1 cellular context compared by ENCODE assay signal in the genomic region with DNA sequence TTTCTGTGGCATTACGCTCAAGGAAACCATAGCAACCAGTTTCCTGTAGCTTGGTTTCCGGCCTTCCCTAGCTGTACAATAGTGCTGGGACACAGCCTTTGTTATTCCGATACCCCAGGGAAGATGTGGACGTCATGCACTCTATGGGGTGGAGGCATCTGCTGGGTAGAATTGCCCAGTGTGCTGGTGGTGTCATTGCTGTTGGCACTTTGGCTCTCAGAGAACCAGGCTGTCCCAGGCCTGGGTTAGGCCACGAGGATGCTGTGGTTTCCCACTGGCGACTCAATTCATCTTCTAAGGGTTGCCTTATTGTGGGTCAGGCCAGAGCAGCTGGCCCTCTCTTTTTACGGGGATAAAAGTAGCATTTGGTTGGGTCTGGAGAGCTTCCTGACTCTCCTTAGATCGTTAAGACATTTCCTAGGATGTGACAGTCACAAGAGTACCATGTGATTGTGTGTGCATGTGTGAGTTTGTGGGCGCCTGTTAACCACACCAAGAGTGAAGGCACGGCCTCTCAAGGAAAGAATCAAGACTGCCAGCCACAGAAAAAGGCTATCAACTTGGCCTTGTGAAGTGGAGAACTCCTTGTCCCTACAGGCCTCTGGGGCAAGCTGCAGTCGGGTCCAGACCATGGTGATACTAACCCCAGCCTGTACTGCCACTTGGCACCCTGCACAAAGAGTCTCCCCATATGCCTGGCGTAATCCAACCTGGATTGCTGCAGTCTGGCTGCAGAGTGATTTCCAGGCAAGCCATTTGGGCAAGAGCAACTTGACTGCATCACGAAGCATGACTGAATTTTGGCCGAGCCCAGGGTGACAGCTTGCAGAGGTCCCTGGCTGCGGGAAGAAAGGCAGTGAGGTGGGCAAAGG.
TF ChIP-seq lines count a peak whose summit lies in the region.

No MANE protein-coding gene starts in this region.

TF ChIP-seq in WTC11, 78 proteins besides CTCF, POLR2A, EP300 and RAD21 (continued from another document):
- no peak for TF ChIP-seq TEAD4 (CRISPR knock-in tag; IDR thresholded peaks at IDR 0.05)
- no peak for TF ChIP-seq SMAD3 (CRISPR knock-in tag; IDR thresholded peaks at IDR 0.05; ENCODE audit: borderline replicate concordance)
- TF ChIP-seq ZNF121 (CRISPR knock-in tag; IDR thresholded peaks at IDR 0.05) = no peak
- TF ChIP-seq, protein P1, sequence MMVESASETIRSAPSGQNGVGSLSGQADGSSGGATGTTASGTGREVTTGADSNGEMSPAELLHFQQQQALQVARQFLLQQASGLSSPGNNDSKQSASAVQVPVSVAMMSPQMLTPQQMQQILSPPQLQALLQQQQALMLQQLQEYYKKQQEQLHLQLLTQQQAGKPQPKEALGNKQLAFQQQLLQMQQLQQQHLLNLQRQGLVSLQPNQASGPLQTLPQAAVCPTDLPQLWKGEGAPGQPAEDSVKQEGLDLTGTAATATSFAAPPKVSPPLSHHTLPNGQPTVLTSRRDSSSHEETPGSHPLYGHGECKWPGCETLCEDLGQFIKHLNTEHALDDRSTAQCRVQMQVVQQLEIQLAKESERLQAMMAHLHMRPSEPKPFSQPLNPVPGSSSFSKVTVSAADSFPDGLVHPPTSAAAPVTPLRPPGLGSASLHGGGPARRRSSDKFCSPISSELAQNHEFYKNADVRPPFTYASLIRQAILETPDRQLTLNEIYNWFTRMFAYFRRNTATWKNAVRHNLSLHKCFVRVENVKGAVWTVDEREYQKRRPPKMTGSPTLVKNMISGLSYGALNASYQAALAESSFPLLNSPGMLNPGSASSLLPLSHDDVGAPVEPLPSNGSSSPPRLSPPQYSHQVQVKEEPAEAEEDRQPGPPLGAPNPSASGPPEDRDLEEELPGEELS (CRISPR knock-in tag; IDR thresholded peaks at IDR 0.05) = no peak
- TF ChIP-seq, protein P2, sequence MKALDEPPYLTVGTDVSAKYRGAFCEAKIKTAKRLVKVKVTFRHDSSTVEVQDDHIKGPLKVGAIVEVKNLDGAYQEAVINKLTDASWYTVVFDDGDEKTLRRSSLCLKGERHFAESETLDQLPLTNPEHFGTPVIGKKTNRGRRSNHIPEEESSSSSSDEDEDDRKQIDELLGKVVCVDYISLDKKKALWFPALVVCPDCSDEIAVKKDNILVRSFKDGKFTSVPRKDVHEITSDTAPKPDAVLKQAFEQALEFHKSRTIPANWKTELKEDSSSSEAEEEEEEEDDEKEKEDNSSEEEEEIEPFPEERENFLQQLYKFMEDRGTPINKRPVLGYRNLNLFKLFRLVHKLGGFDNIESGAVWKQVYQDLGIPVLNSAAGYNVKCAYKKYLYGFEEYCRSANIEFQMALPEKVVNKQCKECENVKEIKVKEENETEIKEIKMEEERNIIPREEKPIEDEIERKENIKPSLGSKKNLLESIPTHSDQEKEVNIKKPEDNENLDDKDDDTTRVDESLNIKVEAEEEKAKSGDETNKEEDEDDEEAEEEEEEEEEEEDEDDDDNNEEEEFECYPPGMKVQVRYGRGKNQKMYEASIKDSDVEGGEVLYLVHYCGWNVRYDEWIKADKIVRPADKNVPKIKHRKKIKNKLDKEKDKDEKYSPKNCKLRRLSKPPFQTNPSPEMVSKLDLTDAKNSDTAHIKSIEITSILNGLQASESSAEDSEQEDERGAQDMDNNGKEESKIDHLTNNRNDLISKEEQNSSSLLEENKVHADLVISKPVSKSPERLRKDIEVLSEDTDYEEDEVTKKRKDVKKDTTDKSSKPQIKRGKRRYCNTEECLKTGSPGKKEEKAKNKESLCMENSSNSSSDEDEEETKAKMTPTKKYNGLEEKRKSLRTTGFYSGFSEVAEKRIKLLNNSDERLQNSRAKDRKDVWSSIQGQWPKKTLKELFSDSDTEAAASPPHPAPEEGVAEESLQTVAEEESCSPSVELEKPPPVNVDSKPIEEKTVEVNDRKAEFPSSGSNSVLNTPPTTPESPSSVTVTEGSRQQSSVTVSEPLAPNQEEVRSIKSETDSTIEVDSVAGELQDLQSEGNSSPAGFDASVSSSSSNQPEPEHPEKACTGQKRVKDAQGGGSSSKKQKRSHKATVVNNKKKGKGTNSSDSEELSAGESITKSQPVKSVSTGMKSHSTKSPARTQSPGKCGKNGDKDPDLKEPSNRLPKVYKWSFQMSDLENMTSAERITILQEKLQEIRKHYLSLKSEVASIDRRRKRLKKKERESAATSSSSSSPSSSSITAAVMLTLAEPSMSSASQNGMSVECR (CRISPR knock-in tag; IDR thresholded peaks at IDR 0.05; ENCODE audit: borderline replicate concordance) = no peak
- TF ChIP-seq, protein P3, sequence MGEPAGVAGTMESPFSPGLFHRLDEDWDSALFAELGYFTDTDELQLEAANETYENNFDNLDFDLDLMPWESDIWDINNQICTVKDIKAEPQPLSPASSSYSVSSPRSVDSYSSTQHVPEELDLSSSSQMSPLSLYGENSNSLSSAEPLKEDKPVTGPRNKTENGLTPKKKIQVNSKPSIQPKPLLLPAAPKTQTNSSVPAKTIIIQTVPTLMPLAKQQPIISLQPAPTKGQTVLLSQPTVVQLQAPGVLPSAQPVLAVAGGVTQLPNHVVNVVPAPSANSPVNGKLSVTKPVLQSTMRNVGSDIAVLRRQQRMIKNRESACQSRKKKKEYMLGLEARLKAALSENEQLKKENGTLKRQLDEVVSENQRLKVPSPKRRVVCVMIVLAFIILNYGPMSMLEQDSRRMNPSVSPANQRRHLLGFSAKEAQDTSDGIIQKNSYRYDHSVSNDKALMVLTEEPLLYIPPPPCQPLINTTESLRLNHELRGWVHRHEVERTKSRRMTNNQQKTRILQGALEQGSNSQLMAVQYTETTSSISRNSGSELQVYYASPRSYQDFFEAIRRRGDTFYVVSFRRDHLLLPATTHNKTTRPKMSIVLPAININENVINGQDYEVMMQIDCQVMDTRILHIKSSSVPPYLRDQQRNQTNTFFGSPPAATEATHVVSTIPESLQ (CRISPR knock-in tag; IDR thresholded peaks at IDR 0.05) = no peak
- TF ChIP-seq NFYB (CRISPR knock-in tag; conservative IDR thresholded peaks at IDR 0.05; ENCODE audit: low read depth) = no peak
- no peak for TF ChIP-seq ZNF396 (CRISPR knock-in tag; IDR thresholded peaks at IDR 0.05; ENCODE audit: borderline replicate concordance)
- TF ChIP-seq, protein P4, sequence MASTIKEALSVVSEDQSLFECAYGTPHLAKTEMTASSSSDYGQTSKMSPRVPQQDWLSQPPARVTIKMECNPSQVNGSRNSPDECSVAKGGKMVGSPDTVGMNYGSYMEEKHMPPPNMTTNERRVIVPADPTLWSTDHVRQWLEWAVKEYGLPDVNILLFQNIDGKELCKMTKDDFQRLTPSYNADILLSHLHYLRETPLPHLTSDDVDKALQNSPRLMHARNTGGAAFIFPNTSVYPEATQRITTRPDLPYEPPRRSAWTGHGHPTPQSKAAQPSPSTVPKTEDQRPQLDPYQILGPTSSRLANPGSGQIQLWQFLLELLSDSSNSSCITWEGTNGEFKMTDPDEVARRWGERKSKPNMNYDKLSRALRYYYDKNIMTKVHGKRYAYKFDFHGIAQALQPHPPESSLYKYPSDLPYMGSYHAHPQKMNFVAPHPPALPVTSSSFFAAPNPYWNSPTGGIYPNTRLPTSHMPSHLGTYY (CRISPR knock-in tag; IDR thresholded peaks at IDR 0.05) = no peak
